Comparison of ENCODE assay signal across 8 cellular contexts in genomic region chr5:95664204-95664786, GRCh38. TPM values are rescaled to one million over a fixed set of nuclear protein-coding genes. Genes with fewer than 3 reads are reported as not detected.
DNase-seq lines count a peak whose midpoint lies in the region; ATAC-seq and TF ChIP-seq lines count a peak whose summit lies in the region.

No MANE protein-coding gene starts in this region.

- no peaks in the 10 kb centered on the region for H3K79me2 ChIP-seq in PC-9 (ENCODE audit: low read depth)

- CTCF ChIA-PET in PC-9 (lab: Charles Lee), result interaction anchor here (0.9 to 2.0 kb wide), 2 partner anchors 68 to 117 kb away, joined by 3 to 5 read pairs; no protein-coding TSS in a partner anchor

- 0 out of 2 replicates have a peak, but pooled peaks cover 10% of the 10 kb centered on the region for H3K4me1 ChIP-seq in PC-9 (replicated peaks; ENCODE audit: insufficient read depth)
- peaks cover 11% of the 10 kb centered on the region for H3K4me1 ChIP-seq in upper lobe of right lung

- H2AFZ ChIP-seq in PC-9, result peak overlapping the region; percentile 34; the same call in 1 of the 2 replicates

- POLR2A ChIA-PET in PC-9 (lab: Charles Lee; ENCODE audit: unreplicated experiment), result interaction anchor here (0.7 kb wide), 2 partner anchors 70 to 555 kb away, joined by 3 to 9 read pairs; no protein-coding TSS in a partner anchor

- BruUV-seq in PC-9 (replicated peaks; lab: Mats Ljungman, UMichigan), result no TSS peak

- H3K4me2 ChIP-seq in PC-9, result no peak overlapping the region; the same call in 1 of the 2 replicates

- no peaks in the 10 kb centered on the region for H4K20me1 ChIP-seq in PC-9 (ENCODE audit: insufficient read depth)

- H3K4me3 ChIP-seq in PC-9 (no peak overlapping the region), upper lobe of right lung (no peak overlapping the region)

- peak; percentile 46 for ATAC-seq in upper lobe of right lung
- ATAC-seq in GM21515 (IDR thresholded peaks at IDR 0.05; ENCODE audit: unreplicated experiment), result no peak

- no peaks in the 10 kb centered on the region for H3K9me2 ChIP-seq in PC-9 (ENCODE audit: insufficient read depth)

- H3K27me3 ChIP-seq in PC-9 (ENCODE audit: insufficient read depth, low read depth), result no peaks in the 10 kb centered on the region
- H3K27me3 ChIP-seq in upper lobe of right lung, result no peaks in the 10 kb centered on the region

- H3K36me3 ChIP-seq in PC-9 (ENCODE audit: low read depth) (no peaks in the 10 kb centered on the region), upper lobe of right lung (no peaks in the 10 kb centered on the region)

- H3F3A ChIP-seq in PC-9 (ENCODE audit: insufficient read depth, low read depth), result no peaks in the 10 kb centered on the region

- no peak overlapping the region for H3K27ac ChIP-seq in PC-9
- H3K27ac ChIP-seq in upper lobe of right lung, result no peak overlapping the region

- DNase-seq in AML-193 (lab: John Stamatoyannopoulos, UW), result peak; percentile 44 to 53
- peak in 1 of 2 experiments; percentile 7 for DNase-seq in PC-9
- peak; percentile 14 for DNase-seq in central memory CD4-positive, alpha-beta T cell
- DNase-seq in lung microvascular endothelial cell (ENCODE audit: low read depth in 2 of 2), result peak; percentile 41 to 51
- no peak for DNase-seq in upper lobe of right lung
- DNase-seq in NCI-H187 (lab: John Stamatoyannopoulos, UW), result no peak

- intact Hi-C loops in PC-9 (cut with micrococcal nuclease; ENCODE audit: unreplicated experiment) (loop anchor here (1.0 to 5.0 kb wide), 4 partner anchors 48 to 179 kb away; partner anchors contain the start of gene RHOBTB3), upper lobe of right lung (cut with DNase I) (no loop called here)

- peak; percentile 69 for TF ChIP-seq CTCF in GM12873 (IDR thresholded peaks at IDR 0.05; ENCODE audit: insufficient read depth, low read depth, low read length, missing control alignments)
- TF ChIP-seq CTCF in PC-9 (conservative IDR thresholded peaks at IDR 0.05), result peak; percentile 90
- TF ChIP-seq CTCF in upper lobe of right lung (IDR thresholded peaks at IDR 0.05), result peak; percentile 86

- no peaks in the 10 kb centered on the region for H3K9me3 ChIP-seq in PC-9 (ENCODE audit: insufficient read depth, low read depth)
- no peaks in the 10 kb centered on the region for H3K9me3 ChIP-seq in upper lobe of right lung

RNA-seq across cellular contexts. Expression of gene RFESD, which starts 17.7 kb away (rescaled TPM):
- total RNA-seq in PC-9 (2021) (4.6 and 5.0 TPM in 2 replicates), lung microvascular endothelial cell (0.65 and 1.6 TPM in 2 replicates), upper lobe of right lung (3.7 TPM)

RNA-seq across cellular contexts. Expression of gene SPATA9, which starts 18.5 kb away (rescaled TPM):
- total RNA-seq in PC-9 (2021) (0.55 TPM in 1 of 2 replicates, not detected in the other), lung microvascular endothelial cell (not detected in 2 replicates), upper lobe of right lung (not detected)

RNA-seq across cellular contexts. Expression of gene GPR150, which starts 44.4 kb away (rescaled TPM):
- 0.17 TPM in 1 of 2 replicates, not detected in the other for total RNA-seq in PC-9 (2021)
- under 0.01 and 0.22 TPM in 2 replicates for total RNA-seq in lung microvascular endothelial cell
- total RNA-seq in upper lobe of right lung, result 0.49 TPM

Comparison
In these comparisons a context has a peak if more than half of its experiments do, and no peak if none do; other contexts are left out.
1. DNase-seq: peak in AML-193 (2 of 2), central memory CD4-positive, alpha-beta T cell (single experiment) and lung microvascular endothelial cell (2 of 2); none in upper lobe of right lung (single experiment) and NCI-H187 (0 of 2).
2. Peak in every context shown above with its lines, with median percentiles within 50 percentile points of each other: CTCF ChIP-seq.